1 cellular context compared by ENCODE assay signal in the genomic region with DNA sequence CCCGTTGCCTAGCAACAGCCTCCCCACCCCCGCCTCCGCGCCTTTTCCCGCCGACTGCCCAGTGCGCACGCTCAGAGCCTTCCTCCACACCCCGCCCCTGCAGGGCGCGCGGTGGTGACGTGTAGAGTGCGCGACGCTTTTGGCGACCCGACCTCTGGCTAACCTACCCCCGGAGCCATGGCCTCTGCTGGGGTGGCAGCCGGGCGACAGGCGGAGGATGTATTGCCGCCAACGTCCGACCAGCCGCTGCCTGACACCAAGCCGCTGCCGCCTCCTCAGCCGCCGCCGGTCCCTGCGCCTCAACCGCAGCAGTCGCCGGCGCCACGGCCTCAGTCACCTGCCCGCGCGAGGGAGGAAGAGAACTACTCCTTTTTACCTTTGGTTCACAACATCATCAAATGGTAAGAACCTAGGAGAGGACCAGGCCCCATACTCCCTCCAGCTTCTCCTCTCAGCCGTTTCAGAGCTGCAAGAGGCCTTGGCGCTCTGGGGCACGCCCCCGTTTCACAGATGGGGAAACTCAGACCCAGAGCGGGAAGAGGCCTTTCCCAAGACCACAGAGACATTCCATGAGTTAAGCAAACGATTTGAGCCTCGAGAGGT.
TF ChIP-seq lines count a peak whose summit lies in the region.

A gene with protein sequence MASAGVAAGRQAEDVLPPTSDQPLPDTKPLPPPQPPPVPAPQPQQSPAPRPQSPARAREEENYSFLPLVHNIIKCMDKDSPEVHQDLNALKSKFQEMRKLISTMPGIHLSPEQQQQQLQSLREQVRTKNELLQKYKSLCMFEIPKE (plus strand): TSS at position 136 of the 603 bp plus-strand sequence. CDS start 42 bp downstream, at position 178.

TF ChIP-seq in HepG2, 621 proteins besides CTCF, POLR2A, EP300 and RAD21 (continued from another document):
- no peak for TF ChIP-seq XRCC5 (optimal IDR thresholded peaks at IDR 0.05; ENCODE audit: low read length)
- TF ChIP-seq, protein P1, sequence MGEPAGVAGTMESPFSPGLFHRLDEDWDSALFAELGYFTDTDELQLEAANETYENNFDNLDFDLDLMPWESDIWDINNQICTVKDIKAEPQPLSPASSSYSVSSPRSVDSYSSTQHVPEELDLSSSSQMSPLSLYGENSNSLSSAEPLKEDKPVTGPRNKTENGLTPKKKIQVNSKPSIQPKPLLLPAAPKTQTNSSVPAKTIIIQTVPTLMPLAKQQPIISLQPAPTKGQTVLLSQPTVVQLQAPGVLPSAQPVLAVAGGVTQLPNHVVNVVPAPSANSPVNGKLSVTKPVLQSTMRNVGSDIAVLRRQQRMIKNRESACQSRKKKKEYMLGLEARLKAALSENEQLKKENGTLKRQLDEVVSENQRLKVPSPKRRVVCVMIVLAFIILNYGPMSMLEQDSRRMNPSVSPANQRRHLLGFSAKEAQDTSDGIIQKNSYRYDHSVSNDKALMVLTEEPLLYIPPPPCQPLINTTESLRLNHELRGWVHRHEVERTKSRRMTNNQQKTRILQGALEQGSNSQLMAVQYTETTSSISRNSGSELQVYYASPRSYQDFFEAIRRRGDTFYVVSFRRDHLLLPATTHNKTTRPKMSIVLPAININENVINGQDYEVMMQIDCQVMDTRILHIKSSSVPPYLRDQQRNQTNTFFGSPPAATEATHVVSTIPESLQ (CRISPR knock-in tag; conservative IDR thresholded peaks at IDR 0.05): no peak
- peak; percentile 99 for TF ChIP-seq MAZ (IDR thresholded peaks at IDR 0.05; ENCODE audit: borderline replicate concordance, low read depth, low read length)
- TF ChIP-seq MAZ (CRISPR knock-in tag; IDR thresholded peaks at IDR 0.05; ENCODE audit: low read depth): peak; percentile 97
- TF ChIP-seq, protein P2, sequence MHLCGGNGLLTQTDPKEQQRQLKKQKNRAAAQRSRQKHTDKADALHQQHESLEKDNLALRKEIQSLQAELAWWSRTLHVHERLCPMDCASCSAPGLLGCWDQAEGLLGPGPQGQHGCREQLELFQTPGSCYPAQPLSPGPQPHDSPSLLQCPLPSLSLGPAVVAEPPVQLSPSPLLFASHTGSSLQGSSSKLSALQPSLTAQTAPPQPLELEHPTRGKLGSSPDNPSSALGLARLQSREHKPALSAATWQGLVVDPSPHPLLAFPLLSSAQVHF (CRISPR knock-in tag; IDR thresholded peaks at IDR 0.05): 0 out of 2 replicates have a peak, but pooled peaks have one; percentile 44
- TF ChIP-seq, protein P3, sequence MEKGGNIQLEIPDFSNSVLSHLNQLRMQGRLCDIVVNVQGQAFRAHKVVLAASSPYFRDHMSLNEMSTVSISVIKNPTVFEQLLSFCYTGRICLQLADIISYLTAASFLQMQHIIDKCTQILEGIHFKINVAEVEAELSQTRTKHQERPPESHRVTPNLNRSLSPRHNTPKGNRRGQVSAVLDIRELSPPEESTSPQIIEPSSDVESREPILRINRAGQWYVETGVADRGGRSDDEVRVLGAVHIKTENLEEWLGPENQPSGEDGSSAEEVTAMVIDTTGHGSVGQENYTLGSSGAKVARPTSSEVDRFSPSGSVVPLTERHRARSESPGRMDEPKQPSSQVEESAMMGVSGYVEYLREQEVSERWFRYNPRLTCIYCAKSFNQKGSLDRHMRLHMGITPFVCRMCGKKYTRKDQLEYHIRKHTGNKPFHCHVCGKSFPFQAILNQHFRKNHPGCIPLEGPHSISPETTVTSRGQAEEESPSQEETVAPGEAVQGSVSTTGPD (CRISPR knock-in tag; IDR thresholded peaks at IDR 0.05): no peak
- TF ChIP-seq ZKSCAN8 (CRISPR knock-in tag; IDR thresholded peaks at IDR 0.05; ENCODE audit: borderline replicate concordance): peak; percentile 26; the same call in 1 of the 2 replicates
- TF ChIP-seq KDM5A (IDR thresholded peaks at IDR 0.05; ENCODE audit: borderline replicate concordance, low read length): peak; percentile 98
- peak; percentile 60; the same call in 1 of the 2 replicates for TF ChIP-seq ZNF776 (CRISPR knock-in tag; IDR thresholded peaks at IDR 0.05)
- TF ChIP-seq PAF1 (CRISPR knock-in tag; IDR thresholded peaks at IDR 0.05): no peak
- peak; percentile 64 for TF ChIP-seq ERF (CRISPR knock-in tag; IDR thresholded peaks at IDR 0.05)
- TF ChIP-seq SP1 (IDR thresholded peaks at IDR 0.05): no peak
- peak; percentile 94 for TF ChIP-seq SP1 (CRISPR knock-in tag; IDR thresholded peaks at IDR 0.05)
- peak; percentile 86 for TF ChIP-seq YY1 (IDR thresholded peaks at IDR 0.05; ENCODE audit: insufficient read depth, insufficient replicate concordance, low read depth, low read length)
- peak; percentile 87 for TF ChIP-seq NRL (CRISPR knock-in tag; IDR thresholded peaks at IDR 0.05; ENCODE audit: borderline replicate concordance)
